8 cellular contexts compared by ENCODE assay signal in the genomic region with DNA sequence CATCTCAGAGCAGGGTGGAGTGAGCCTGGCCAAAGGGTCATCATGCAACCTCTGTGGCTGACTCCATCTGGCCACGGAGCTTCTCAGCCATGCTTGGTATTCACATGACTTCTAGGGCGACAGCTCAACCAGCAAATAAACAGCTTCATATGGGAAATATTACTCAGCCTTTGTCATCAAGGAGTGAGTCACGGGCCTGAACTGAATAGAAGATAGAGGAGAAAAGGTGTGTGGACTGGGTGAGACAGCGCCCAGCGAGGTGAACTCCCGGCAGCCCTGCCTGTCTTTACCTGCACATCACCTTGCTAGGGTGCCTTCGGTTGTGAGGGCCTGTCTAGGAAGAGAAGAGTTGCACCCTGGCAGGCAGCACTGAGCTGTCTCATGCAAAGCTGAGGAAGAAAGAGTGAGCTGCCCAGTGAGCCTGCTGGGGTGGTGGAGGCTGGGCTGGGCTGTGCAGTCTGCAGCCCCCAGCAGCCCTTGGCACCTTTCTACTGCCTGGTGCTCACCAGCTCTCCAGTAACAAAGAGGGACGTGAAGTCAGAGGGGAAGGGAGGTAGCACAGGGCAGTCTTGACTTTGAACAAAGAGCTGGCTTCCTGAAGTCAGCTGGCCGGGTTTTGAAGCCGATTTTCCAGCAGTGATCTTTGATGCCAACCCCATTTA.
DNase-seq lines count a peak whose midpoint lies in the region; ATAC-seq and TF ChIP-seq lines count a peak whose summit lies in the region.

No MANE protein-coding gene starts in this region.

- H3K9me3 ChIP-seq in adrenal gland (replicated peaks in 1 of 3) (no peaks in the 10 kb centered on the region), lower lobe of right lung (no peaks in the 10 kb centered on the region), uterus (no peaks in the 10 kb centered on the region)

- TF ChIP-seq CTCF in adrenal gland (IDR thresholded peaks at IDR 0.05) (no peak), lower lobe of right lung (IDR thresholded peaks at IDR 0.05) (no peak), uterus (IDR thresholded peaks at IDR 0.05) (no peak)

- peak overlapping the region in 4 of 5 donors; percentile 43 to 88 (median 70) for H3K27ac ChIP-seq in adrenal gland
- H3K27ac ChIP-seq in lower lobe of right lung, result peak overlapping the region; percentile 71
- H3K27ac ChIP-seq in uterus, result peak overlapping the region; percentile 72 to 74

- H3K36me3 ChIP-seq in adrenal gland (replicated peaks in 1 of 2), result no peaks in the 10 kb centered on the region
- no peaks in the 10 kb centered on the region for H3K36me3 ChIP-seq in lower lobe of right lung
- no peaks in the 10 kb centered on the region for H3K36me3 ChIP-seq in uterus

- no peak for TF ChIP-seq POLR2A in adrenal gland (IDR thresholded peaks at IDR 0.05)
- TF ChIP-seq POLR2A in uterus (IDR thresholded peaks at IDR 0.05), result no peak

- in situ Hi-C loops in G401 (cut with HindIII; ENCODE audit: low sequenced_read_pairs), result no loop called here

- intact Hi-C loops in adrenal gland (cut with DNase I) (no loop called here), lower lobe of right lung (cut with DNase I) (no loop called here), uterus (cut with DNase I; ENCODE audit: low total_unique reads) (no loop called here)

- H3K27me3 ChIP-seq in adrenal gland, result no peaks in the 10 kb centered on the region
- H3K27me3 ChIP-seq in lower lobe of right lung (ENCODE audit: low read depth), result no peaks in the 10 kb centered on the region
- H3K27me3 ChIP-seq in uterus, result no peaks in the 10 kb centered on the region

- DNase-seq in AG20443 (ENCODE audit: low spot score) (peak; percentile 90), adrenal gland (peak in 5 of 7 donors; percentile 60 to 80 (median 74)), lower lobe of right lung (no peak), uterus (peak; percentile 61 to 77), G401 (ENCODE audit: low spot score) (no peak), GDM1 (lab: John Stamatoyannopoulos, UW) (no peak), NCI-H1694 treated with DMSO at 0.1 percent for 48 hours (lab: John Stamatoyannopoulos, UW) (no peak)

- H3K4me1 ChIP-seq in adrenal gland (replicated peaks in 1 of 2) (peaks cover 23 to 51% of the 10 kb centered on the region in 2 donors), lower lobe of right lung (peaks cover 68% of the 10 kb centered on the region), uterus (peaks cover 2 to 20% of the 10 kb centered on the region in 2 donors)

- peak; percentile 40 for ATAC-seq in HG02798 (IDR thresholded peaks at IDR 0.05; ENCODE audit: poor library complexity, unreplicated experiment)
- peak; percentile 51 to 55 for ATAC-seq in lower lobe of right lung

- 57 to 80% (median 63%) methylated on average over 9 to 10 of the region's 10 CpGs for WGBS in adrenal gland, 4 donors

- H3K4me3 ChIP-seq in adrenal gland, result no peak overlapping the region
- no peak overlapping the region for H3K4me3 ChIP-seq in lower lobe of right lung
- no peak overlapping the region for H3K4me3 ChIP-seq in uterus

Comparison
In these comparisons a context has a peak if more than half of its experiments do, and no peak if none do; other contexts are left out.
1. DNase-seq: peak in AG20443 (single experiment), adrenal gland (5 of 7) and uterus (2 of 2); none in lower lobe of right lung (single experiment), G401 (single experiment), GDM1 (single experiment) and NCI-H1694 treated with DMSO at 0.1 percent for 48 hours (single experiment).
2. Peak in every context shown above with its lines, with median percentiles within 50 percentile points of each other: H3K27ac ChIP-seq.